ENCODE assay signal across 13 cellular contexts in genomic region chr4:139887962-139888735, GRCh38.
DNase-seq lines count a peak whose midpoint lies in the region; ATAC-seq, FAIRE-seq and TF ChIP-seq lines count a peak whose summit lies in the region.
"Had no signal": no experiment of that assay in that cellular context is flagged by ENCODE, and none has a peak within 500 bp of the region (broad histone marks: within the 10 kb centered on the region; RNA-seq: fewer than 3 reads in every experiment).

No MANE protein-coding gene starts in this region.

- no TSS peak for BruUV-seq in OCI-LY7 (replicated peaks; lab: Mats Ljungman, UMichigan)

- no peaks in the 10 kb centered on the region for H4K20me1 ChIP-seq in OCI-LY7 (ENCODE audit: insufficient read depth, low read length)

- no peak overlapping the region for H2BK15ac ChIP-seq in mesendoderm (replicated peaks; ENCODE audit: low read depth)

- H3K4ac ChIP-seq in mesendoderm (ENCODE audit: low read depth, low read length): no peak overlapping the region

- no peak overlapping the region for H3K4me3 ChIP-seq in adipocyte (ENCODE audit: low read length)
- no peak overlapping the region for H3K4me3 ChIP-seq in mesendoderm (ENCODE audit: low read length)
- no peak overlapping the region for H3K4me3 ChIP-seq in OCI-LY7 (ENCODE audit: low read depth, low read length, poor library complexity, severe bottlenecking)
- H3K4me3 ChIP-seq: mucosa of descending colon had no signal

- H3K9me2 ChIP-seq in OCI-LY7 (ENCODE audit: insufficient read depth, low read length): no peaks in the 10 kb centered on the region

- H3K36me3 Mint-ChIP-seq in activated CD8-positive, alpha-beta memory T cell treated with anti-CD3 and anti-CD28 coated beads, Interleukin-2, amount 10 ng/mL, durations not matched to agents 7 days and 5 days: no peaks in the 10 kb centered on the region

- no peak for TF ChIP-seq POLR2A in GM12891 (IDR thresholded peaks at IDR 0.05; ENCODE audit: low read depth, low read length)

- H3K27ac Mint-ChIP-seq in activated CD8-positive, alpha-beta memory T cell treated with anti-CD3 and anti-CD28 coated beads, Interleukin-2, amount 10 ng/mL, durations not matched to agents 7 days and 5 days: no peak overlapping the region

- no peaks in the 10 kb centered on the region for H3K9me3 Mint-ChIP-seq in activated CD8-positive, alpha-beta memory T cell treated with anti-CD3 and anti-CD28 coated beads, Interleukin-2, amount 10 ng/mL, durations not matched to agents 7 days and 5 days (ENCODE audit: low read depth)

- in situ Hi-C loops in ACHN (cut with HindIII; ENCODE audit: low pct_ligation_motif_present, low pct_unique_long_range_greater_than_20kb, low sequenced_read_pairs): no loop called here

- DNase-seq in GM12891 (ENCODE audit: insufficient read length, low spot score) (no peak), adipocyte (ENCODE audit: low read depth) (peak; percentile 31), mesendoderm (peak; percentile 34), OCI-LY7 (ENCODE audit: low spot score) (no peak), ACHN (no peak)
- no peak for DNase-seq in activated CD8-positive, alpha-beta memory T cell treated with anti-CD3 and anti-CD28 coated beads, Interleukin-2, amount 10 ng/mL, durations not matched to agents 7 days and 5 days
- DNase-seq: activated T-cell treated with anti-CD3 and anti-CD28 coated beads, Interleukin-2, amount 50 U/mL, for 4 hours; mucosa of descending colon; stimulated activated CD4-positive, alpha-beta T cell treated with anti-CD3 and anti-CD28 coated beads, Interleukin-4, amount 100 ng/mL, for 24 hours had no signal

- H3K27me3 ChIP-seq in adipocyte (replicated peaks; ENCODE audit: control insufficient read depth, insufficient read depth, low read length): no peaks in the 10 kb centered on the region
- H3K27me3 ChIP-seq in mesendoderm (ENCODE audit: insufficient read depth, low read length, poor library complexity): no peaks in the 10 kb centered on the region

- no peak overlapping the region for H3K56ac ChIP-seq in mesendoderm (ENCODE audit: low read length)

- no peak overlapping the region for H3K27ac ChIP-seq in mesendoderm (ENCODE audit: low read depth, low read length)
- H3K27ac ChIP-seq in OCI-LY7 (ENCODE audit: low read depth, low read length, poor library complexity, severe bottlenecking): no peak overlapping the region
- H3K27ac ChIP-seq: SK-N-MC had no signal

- H3K27me3 Mint-ChIP-seq in activated CD8-positive, alpha-beta memory T cell treated with anti-CD3 and anti-CD28 coated beads, Interleukin-2, amount 10 ng/mL, durations not matched to agents 7 days and 5 days: peaks cover 3% of the 10 kb centered on the region

- H3K18ac ChIP-seq in mesendoderm (ENCODE audit: low read length): no peak overlapping the region

- FAIRE-seq in GM12891 (lab: Jason Lieb, UNC): peak; percentile 82
- FAIRE-seq: endometrium had no signal

- H3K4me2 ChIP-seq in mesendoderm (ENCODE audit: low read length): no peak overlapping the region
- no peak overlapping the region for H3K4me2 ChIP-seq in OCI-LY7 (ENCODE audit: low read length)

- H2BK120ac ChIP-seq in mesendoderm (ENCODE audit: low read depth, low read length): no peak overlapping the region

- no peak overlapping the region for H2AFZ ChIP-seq in OCI-LY7 (ENCODE audit: low read length)

- WGBS in mesendoderm (ENCODE audit: extremely low coverage, insufficient coverage, low lambda C conversion rate): no CpG with 5 or more reads among the region's 6 CpGs

- H3K9ac ChIP-seq in adipocyte (ENCODE audit: low read length) (no peak overlapping the region), mesendoderm (ENCODE audit: low read length) (no peak overlapping the region)

- H3K9me3 ChIP-seq in adipocyte (ENCODE audit: control insufficient read depth, low read length) (peaks cover 2% of the 10 kb centered on the region), OCI-LY7 (ENCODE audit: low read length) (no peaks in the 10 kb centered on the region)
- H3K9me3 ChIP-seq: mucosa of descending colon had no signal

- H2BK5ac ChIP-seq in mesendoderm (ENCODE audit: low read length): no peak overlapping the region

- ATAC-seq in HG02885 (IDR thresholded peaks at IDR 0.05; ENCODE audit: poor library complexity, unreplicated experiment) (peak; percentile 90), GM19397 (IDR thresholded peaks at IDR 0.05; ENCODE audit: unreplicated experiment) (no peak)
- ATAC-seq in activated CD8-positive, alpha-beta memory T cell treated with anti-CD3 and anti-CD28 coated beads, Interleukin-2, amount 10 ng/mL, durations not matched to agents 7 days and 5 days: no peak
- ATAC-seq: mucosa of descending colon had no signal

- H3K36me3 ChIP-seq in adipocyte (ENCODE audit: control insufficient read depth, insufficient read depth, low read length, severe bottlenecking): no peaks in the 10 kb centered on the region
- no peaks in the 10 kb centered on the region for H3K36me3 ChIP-seq in mesendoderm (ENCODE audit: control insufficient read depth, insufficient read depth, low read length)
- no peaks in the 10 kb centered on the region for H3K36me3 ChIP-seq in OCI-LY7 (ENCODE audit: insufficient read depth, low read length)

- H2AK5ac ChIP-seq in mesendoderm (ENCODE audit: low read length): no peak overlapping the region

- H3K4me1 ChIP-seq in adipocyte (ENCODE audit: control insufficient read depth, insufficient read depth, low read length) (peaks cover 18% of the 10 kb centered on the region), mesendoderm (ENCODE audit: control insufficient read depth, low read depth, low read length) (peaks cover 2% of the 10 kb centered on the region), OCI-LY7 (ENCODE audit: insufficient read depth, low read length, poor library complexity, severe bottlenecking) (no peaks in the 10 kb centered on the region)

- H4K5ac ChIP-seq in mesendoderm (ENCODE audit: low read length): no peak overlapping the region

- no peaks in the 10 kb centered on the region for H3K79me2 ChIP-seq in mesendoderm (ENCODE audit: control insufficient read depth, insufficient read depth, low read length)
- no peaks in the 10 kb centered on the region for H3K79me2 ChIP-seq in OCI-LY7 (ENCODE audit: insufficient read depth, low read depth, low read length)

- intact Hi-C loops in OCI-LY7 (cut with micrococcal nuclease; ENCODE audit: unreplicated experiment): no loop called here

- H3K79me1 ChIP-seq in mesendoderm (ENCODE audit: low read length): peaks cover 3% of the 10 kb centered on the region

- no peak overlapping the region for H4K8ac ChIP-seq in mesendoderm (ENCODE audit: low read depth, low read length)

- no peak for TF ChIP-seq CTCF in OCI-LY7 (conservative IDR thresholded peaks at IDR 0.05; ENCODE audit: low read length)

- H3K4me3 Mint-ChIP-seq in activated CD8-positive, alpha-beta memory T cell treated with anti-CD3 and anti-CD28 coated beads, Interleukin-2, amount 10 ng/mL, durations not matched to agents 7 days and 5 days: no peak overlapping the region
- H3K4me3 Mint-ChIP-seq: activated T-cell treated with anti-CD3 and anti-CD28 coated beads, Interleukin-2, amount 50 U/mL, for 4 hours had no signal

- no peak overlapping the region for H3K23ac ChIP-seq in mesendoderm (ENCODE audit: low read length)

- peaks cover 7% of the 10 kb centered on the region for H3K4me1 Mint-ChIP-seq in activated CD8-positive, alpha-beta memory T cell treated with anti-CD3 and anti-CD28 coated beads, Interleukin-2, amount 10 ng/mL, durations not matched to agents 7 days and 5 days

- CTCF ChIA-PET in OCI-LY7 (lab: Charles Lee; ENCODE audit: unreplicated experiment): interaction anchor here (0.6 kb wide), 2 partner anchors 12 to 1362 kb away, joined by 5 to 7 read pairs; no protein-coding TSS in a partner anchor
- CTCF ChIA-PET in activated CD8-positive, alpha-beta memory T cell treated with anti-CD3 and anti-CD28 coated beads, Interleukin-2, amount 10 ng/mL, durations not matched to agents 7 days and 5 days (lab: Charles Lee): interaction anchor here (1.1 to 1.5 kb wide), 3 partner anchors 40 to 365 kb away, joined by 3 read pairs; no protein-coding TSS in a partner anchor

- POLR2A ChIA-PET in OCI-LY7 (lab: Charles Lee): no interaction called here

TF ChIP-seq in GM12891, 5 proteins besides CTCF, POLR2A, EP300 and RAD21:
- TF ChIP-seq POU2F2 (IDR thresholded peaks at IDR 0.05; ENCODE audit: low read depth, low read length): no peak
- no peak for TF ChIP-seq SPI1 (IDR thresholded peaks at IDR 0.05; ENCODE audit: low read depth, low read length)
- no peak for TF ChIP-seq PAX5 (IDR thresholded peaks at IDR 0.05; ENCODE audit: insufficient read depth, low read length, severe bottlenecking)
- no peak for TF ChIP-seq TAF1 (IDR thresholded peaks at IDR 0.05; ENCODE audit: low read depth, low read length)
- TF ChIP-seq POLR2AphosphoS5 (IDR thresholded peaks at IDR 0.05; ENCODE audit: low read depth, low read length): no peak
TF ChIP-seq in GM12891: peak in this region for 0.

Comparison
In these comparisons a context has a peak if more than half of its experiments do, and no peak if none do; other contexts are left out.
1. DNase-seq: peak in adipocyte (single experiment) and mesendoderm (single experiment); none in GM12891 (single experiment), OCI-LY7 (single experiment), activated CD8-positive, alpha-beta memory T cell treated with anti-CD3 and anti-CD28 coated beads, Interleukin-2, amount 10 ng/mL, durations not matched to agents 7 days and 5 days (single experiment) and ACHN (single experiment).